In genomic region chr15:69976366-69976994, GRCh38 we compare ENCODE assay signal across 8 cellular contexts.
DNase-seq lines count a peak whose midpoint lies in the region; ATAC-seq lines count a peak whose summit lies in the region.

No MANE protein-coding gene starts in this region.

- no peaks in the 10 kb centered on the region for H3K9me3 ChIP-seq in right cardiac atrium (ENCODE audit: control insufficient read depth, low read length)

- H3K27me3 ChIP-seq in right cardiac atrium (ENCODE audit: control insufficient read depth, insufficient read depth): no peaks in the 10 kb centered on the region

- no peaks in the 10 kb centered on the region for H3K4me1 ChIP-seq in right cardiac atrium (ENCODE audit: control insufficient read depth, insufficient read depth, low read length)

- DNase-seq in ACHN (peak; percentile 44), right cardiac atrium (no peak), SHP77 treated with DMSO at 0.1 percent for 48 hours (lab: John Stamatoyannopoulos, UW) (no peak)
- peak; percentile 69 for DNase-seq in Jurkat, Clone E6-1 (ENCODE audit: low read depth, low spot score)
- peak; percentile 68 for DNase-seq in activated CD8-positive, alpha-beta memory T cell treated with anti-CD3 and anti-CD28 coated beads for 24 hours
- DNase-seq in stimulated activated CD4-positive, alpha-beta T cell treated with anti-CD3 and anti-CD28 coated beads, Interleukin-4, amount 100 ng/mL, for 48 hours (ENCODE audit: low read depth in 2 of 2): peak; percentile 44 to 52

- in situ Hi-C loops in ACHN (cut with HindIII; ENCODE audit: low pct_ligation_motif_present, low pct_unique_long_range_greater_than_20kb, low sequenced_read_pairs): no loop called here

- intact Hi-C loops in right cardiac atrium (cut with DNase I): no loop called here

- WGBS in right cardiac atrium: 17% methylated on average over 7 of the region's 7 CpGs

- H3K27ac ChIP-seq in right cardiac atrium (ENCODE audit: low read length): no peak overlapping the region

- no peak overlapping the region for H3K4me3 ChIP-seq in Jurkat, Clone E6-1 (ENCODE audit: low read length)
- no peak overlapping the region for H3K4me3 ChIP-seq in right cardiac atrium (ENCODE audit: low read length)

- peak; percentile 34 to 48 for ATAC-seq in right cardiac atrium
- ATAC-seq in GM18858 (IDR thresholded peaks at IDR 0.05; ENCODE audit: unreplicated experiment): no peak
- no peak for ATAC-seq in GM18861 (IDR thresholded peaks at IDR 0.05; ENCODE audit: unreplicated experiment)

Comparison
In these comparisons a context has a peak if more than half of its experiments do, and no peak if none do; other contexts are left out.
1. DNase-seq: peak in ACHN (single experiment), Jurkat, Clone E6-1 (single experiment), activated CD8-positive, alpha-beta memory T cell treated with anti-CD3 and anti-CD28 coated beads for 24 hours (single experiment) and stimulated activated CD4-positive, alpha-beta T cell treated with anti-CD3 and anti-CD28 coated beads, Interleukin-4, amount 100 ng/mL, for 48 hours (2 of 2); none in right cardiac atrium (0 of 3) and SHP77 treated with DMSO at 0.1 percent for 48 hours (single experiment).
2. ATAC-seq: peak in right cardiac atrium (2 of 2); none in GM18858 (single experiment) and GM18861 (single experiment).